In the genomic region with DNA sequence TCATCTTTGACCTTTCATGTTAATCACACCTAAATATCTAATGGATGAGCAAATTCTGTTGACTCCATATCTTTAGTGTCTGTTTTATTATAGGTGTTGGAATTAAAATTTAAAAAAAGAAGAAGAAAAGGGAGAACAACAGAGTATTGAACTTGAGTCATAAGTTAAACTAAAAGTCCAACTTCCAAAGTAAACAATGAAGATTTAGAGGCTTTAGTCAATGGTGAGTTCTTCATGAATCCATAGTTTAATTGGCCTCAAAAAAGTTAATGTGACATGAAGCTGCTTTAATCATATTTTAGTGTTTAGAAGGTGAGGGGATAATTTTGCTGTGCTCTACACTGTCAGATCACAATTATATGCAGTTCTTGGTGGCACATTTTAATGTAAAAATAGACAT, we compare ENCODE assay signal across 3 cellular contexts.
TF ChIP-seq lines count a peak whose summit lies in the region.

No MANE protein-coding gene starts in this region.

TF ChIP-seq in liver, 16 proteins besides CTCF, POLR2A, EP300 and RAD21:
- TF ChIP-seq JUND (IDR thresholded peaks at IDR 0.05) = no peak
- peak; percentile 73 for TF ChIP-seq YY1 (IDR thresholded peaks at IDR 0.05)
- TF ChIP-seq FOXA2 (IDR thresholded peaks at IDR 0.05) = peak; percentile 60
- TF ChIP-seq, protein P1, sequence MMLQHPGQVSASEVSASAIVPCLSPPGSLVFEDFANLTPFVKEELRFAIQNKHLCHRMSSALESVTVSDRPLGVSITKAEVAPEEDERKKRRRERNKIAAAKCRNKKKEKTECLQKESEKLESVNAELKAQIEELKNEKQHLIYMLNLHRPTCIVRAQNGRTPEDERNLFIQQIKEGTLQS (IDR thresholded peaks at IDR 0.05) = no peak
- TF ChIP-seq HNF4A (conservative IDR thresholded peaks at IDR 0.05) = peak; percentile 7 to 16
- TF ChIP-seq SP1 (IDR thresholded peaks at IDR 0.05) = no peak

TF ChIP-seq in HepG2, 621 proteins besides CTCF, POLR2A, EP300 and RAD21:
- no peak for TF ChIP-seq FOXK1 (CRISPR knock-in tag; IDR thresholded peaks at IDR 0.05; ENCODE audit: borderline replicate concordance, low read depth)
- no peak for TF ChIP-seq ZNF567 (CRISPR knock-in tag; IDR thresholded peaks at IDR 0.05; ENCODE audit: borderline replicate concordance)
- TF ChIP-seq, protein P2, sequence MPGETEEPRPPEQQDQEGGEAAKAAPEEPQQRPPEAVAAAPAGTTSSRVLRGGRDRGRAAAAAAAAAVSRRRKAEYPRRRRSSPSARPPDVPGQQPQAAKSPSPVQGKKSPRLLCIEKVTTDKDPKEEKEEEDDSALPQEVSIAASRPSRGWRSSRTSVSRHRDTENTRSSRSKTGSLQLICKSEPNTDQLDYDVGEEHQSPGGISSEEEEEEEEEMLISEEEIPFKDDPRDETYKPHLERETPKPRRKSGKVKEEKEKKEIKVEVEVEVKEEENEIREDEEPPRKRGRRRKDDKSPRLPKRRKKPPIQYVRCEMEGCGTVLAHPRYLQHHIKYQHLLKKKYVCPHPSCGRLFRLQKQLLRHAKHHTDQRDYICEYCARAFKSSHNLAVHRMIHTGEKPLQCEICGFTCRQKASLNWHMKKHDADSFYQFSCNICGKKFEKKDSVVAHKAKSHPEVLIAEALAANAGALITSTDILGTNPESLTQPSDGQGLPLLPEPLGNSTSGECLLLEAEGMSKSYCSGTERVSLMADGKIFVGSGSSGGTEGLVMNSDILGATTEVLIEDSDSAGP (CRISPR knock-in tag; IDR thresholded peaks at IDR 0.05; ENCODE audit: borderline replicate concordance) = no peak

TF ChIP-seq in GM23338, 12 proteins besides CTCF, POLR2A, EP300 and RAD21:
- TF ChIP-seq EZH2 (IDR thresholded peaks at IDR 0.05; ENCODE audit: low read depth, unreplicated experiment) (no peak), CREB1 (CRISPR knock-in tag; IDR thresholded peaks at IDR 0.05; ENCODE audit: low read depth) (no peak), JUNB (IDR thresholded peaks at IDR 0.05; ENCODE audit: unreplicated experiment) (no peak), STAT1 (IDR thresholded peaks at IDR 0.05; ENCODE audit: unreplicated experiment) (no peak), EZH2phosphoT487 (IDR thresholded peaks at IDR 0.05; ENCODE audit: unreplicated experiment) (no peak), ZNF114 (CRISPR knock-in tag; IDR thresholded peaks at IDR 0.05) (no peak), POLR2AphosphoS5 (IDR thresholded peaks at IDR 0.05; ENCODE audit: low read depth) (no peak), NANOG (IDR thresholded peaks at IDR 0.05; ENCODE audit: borderline replicate concordance) (no peak), ZNF331 (CRISPR knock-in tag; IDR thresholded peaks at IDR 0.05; ENCODE audit: low read depth) (no peak)
- TF ChIP-seq, protein P3, sequence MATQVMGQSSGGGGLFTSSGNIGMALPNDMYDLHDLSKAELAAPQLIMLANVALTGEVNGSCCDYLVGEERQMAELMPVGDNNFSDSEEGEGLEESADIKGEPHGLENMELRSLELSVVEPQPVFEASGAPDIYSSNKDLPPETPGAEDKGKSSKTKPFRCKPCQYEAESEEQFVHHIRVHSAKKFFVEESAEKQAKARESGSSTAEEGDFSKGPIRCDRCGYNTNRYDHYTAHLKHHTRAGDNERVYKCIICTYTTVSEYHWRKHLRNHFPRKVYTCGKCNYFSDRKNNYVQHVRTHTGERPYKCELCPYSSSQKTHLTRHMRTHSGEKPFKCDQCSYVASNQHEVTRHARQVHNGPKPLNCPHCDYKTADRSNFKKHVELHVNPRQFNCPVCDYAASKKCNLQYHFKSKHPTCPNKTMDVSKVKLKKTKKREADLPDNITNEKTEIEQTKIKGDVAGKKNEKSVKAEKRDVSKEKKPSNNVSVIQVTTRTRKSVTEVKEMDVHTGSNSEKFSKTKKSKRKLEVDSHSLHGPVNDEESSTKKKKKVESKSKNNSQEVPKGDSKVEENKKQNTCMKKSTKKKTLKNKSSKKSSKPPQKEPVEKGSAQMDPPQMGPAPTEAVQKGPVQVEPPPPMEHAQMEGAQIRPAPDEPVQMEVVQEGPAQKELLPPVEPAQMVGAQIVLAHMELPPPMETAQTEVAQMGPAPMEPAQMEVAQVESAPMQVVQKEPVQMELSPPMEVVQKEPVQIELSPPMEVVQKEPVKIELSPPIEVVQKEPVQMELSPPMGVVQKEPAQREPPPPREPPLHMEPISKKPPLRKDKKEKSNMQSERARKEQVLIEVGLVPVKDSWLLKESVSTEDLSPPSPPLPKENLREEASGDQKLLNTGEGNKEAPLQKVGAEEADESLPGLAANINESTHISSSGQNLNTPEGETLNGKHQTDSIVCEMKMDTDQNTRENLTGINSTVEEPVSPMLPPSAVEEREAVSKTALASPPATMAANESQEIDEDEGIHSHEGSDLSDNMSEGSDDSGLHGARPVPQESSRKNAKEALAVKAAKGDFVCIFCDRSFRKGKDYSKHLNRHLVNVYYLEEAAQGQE (IDR thresholded peaks at IDR 0.05; ENCODE audit: unreplicated experiment) = no peak
- TF ChIP-seq, protein P4, sequence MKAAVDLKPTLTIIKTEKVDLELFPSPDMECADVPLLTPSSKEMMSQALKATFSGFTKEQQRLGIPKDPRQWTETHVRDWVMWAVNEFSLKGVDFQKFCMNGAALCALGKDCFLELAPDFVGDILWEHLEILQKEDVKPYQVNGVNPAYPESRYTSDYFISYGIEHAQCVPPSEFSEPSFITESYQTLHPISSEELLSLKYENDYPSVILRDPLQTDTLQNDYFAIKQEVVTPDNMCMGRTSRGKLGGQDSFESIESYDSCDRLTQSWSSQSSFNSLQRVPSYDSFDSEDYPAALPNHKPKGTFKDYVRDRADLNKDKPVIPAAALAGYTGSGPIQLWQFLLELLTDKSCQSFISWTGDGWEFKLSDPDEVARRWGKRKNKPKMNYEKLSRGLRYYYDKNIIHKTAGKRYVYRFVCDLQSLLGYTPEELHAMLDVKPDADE (IDR thresholded peaks at IDR 0.05) = no peak
- TF ChIP-seq, protein P5, sequence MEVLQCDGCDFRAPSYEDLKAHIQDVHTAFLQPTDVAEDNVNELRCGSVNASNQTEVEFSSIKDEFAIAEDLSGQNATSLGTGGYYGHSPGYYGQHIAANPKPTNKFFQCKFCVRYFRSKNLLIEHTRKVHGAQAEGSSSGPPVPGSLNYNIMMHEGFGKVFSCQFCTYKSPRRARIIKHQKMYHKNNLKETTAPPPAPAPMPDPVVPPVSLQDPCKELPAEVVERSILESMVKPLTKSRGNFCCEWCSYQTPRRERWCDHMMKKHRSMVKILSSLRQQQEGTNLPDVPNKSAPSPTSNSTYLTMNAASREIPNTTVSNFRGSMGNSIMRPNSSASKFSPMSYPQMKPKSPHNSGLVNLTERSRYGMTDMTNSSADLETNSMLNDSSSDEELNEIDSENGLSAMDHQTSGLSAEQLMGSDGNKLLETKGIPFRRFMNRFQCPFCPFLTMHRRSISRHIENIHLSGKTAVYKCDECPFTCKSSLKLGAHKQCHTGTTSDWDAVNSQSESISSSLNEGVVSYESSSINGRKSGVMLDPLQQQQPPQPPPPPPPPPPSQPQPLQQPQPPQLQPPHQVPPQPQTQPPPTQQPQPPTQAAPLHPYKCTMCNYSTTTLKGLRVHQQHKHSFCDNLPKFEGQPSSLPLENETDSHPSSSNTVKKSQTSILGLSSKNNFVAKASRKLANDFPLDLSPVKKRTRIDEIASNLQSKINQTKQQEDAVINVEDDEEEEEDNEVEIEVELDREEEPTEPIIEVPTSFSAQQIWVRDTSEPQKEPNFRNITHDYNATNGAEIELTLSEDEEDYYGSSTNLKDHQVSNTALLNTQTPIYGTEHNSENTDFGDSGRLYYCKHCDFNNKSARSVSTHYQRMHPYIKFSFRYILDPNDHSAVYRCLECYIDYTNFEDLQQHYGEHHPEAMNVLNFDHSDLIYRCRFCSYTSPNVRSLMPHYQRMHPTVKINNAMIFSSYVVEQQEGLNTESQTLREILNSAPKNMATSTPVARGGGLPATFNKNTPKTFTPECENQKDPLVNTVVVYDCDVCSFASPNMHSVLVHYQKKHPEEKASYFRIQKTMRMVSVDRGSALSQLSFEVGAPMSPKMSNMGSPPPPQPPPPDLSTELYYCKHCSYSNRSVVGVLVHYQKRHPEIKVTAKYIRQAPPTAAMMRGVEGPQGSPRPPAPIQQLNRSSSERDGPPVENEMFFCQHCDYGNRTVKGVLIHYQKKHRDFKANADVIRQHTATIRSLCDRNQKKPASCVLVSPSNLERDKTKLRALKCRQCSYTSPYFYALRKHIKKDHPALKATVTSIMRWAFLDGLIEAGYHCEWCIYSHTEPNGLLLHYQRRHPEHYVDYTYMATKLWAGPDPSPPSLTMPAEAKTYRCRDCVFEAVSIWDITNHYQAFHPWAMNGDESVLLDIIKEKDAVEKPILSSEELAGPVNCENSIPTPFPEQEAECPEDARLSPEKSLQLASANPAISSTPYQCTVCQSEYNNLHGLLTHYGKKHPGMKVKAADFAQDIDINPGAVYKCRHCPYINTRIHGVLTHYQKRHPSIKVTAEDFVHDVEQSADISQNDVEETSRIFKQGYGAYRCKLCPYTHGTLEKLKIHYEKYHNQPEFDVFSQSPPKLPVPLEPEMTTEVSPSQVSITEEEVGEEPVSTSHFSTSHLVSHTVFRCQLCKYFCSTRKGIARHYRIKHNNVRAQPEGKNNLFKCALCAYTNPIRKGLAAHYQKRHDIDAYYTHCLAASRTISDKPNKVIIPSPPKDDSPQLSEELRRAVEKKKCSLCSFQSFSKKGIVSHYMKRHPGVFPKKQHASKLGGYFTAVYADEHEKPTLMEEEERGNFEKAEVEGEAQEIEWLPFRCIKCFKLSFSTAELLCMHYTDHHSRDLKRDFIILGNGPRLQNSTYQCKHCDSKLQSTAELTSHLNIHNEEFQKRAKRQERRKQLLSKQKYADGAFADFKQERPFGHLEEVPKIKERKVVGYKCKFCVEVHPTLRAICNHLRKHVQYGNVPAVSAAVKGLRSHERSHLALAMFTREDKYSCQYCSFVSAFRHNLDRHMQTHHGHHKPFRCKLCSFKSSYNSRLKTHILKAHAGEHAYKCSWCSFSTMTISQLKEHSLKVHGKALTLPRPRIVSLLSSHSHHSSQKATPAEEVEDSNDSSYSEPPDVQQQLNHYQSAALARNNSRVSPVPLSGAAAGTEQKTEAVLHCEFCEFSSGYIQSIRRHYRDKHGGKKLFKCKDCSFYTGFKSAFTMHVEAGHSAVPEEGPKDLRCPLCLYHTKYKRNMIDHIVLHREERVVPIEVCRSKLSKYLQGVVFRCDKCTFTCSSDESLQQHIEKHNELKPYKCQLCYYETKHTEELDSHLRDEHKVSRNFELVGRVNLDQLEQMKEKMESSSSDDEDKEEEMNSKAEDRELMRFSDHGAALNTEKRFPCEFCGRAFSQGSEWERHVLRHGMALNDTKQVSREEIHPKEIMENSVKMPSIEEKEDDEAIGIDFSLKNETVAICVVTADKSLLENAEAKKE (CRISPR knock-in tag; IDR thresholded peaks at IDR 0.05) = no peak
TF ChIP-seq in GM23338: peak in this region for 0.
